In the genomic region with DNA sequence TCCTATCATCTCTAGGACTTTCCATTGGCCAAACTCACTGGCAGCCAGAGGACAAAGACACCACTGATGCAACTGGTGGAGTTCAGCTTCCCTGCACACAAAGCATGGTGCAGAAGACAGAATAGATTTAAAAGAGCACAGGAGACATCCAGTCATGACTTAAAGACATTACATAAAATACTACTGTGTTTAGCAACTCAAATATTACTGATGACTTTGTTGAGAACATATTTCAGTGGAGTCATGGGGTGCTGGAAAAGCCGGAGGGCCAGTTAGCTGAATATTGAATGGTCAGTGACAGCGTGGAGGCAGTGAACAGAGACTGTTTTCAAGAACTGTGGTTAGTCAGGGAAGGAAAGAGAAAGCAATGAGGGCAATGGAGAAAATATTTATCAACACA, we compare ENCODE assay signal across 27 cellular contexts.
"Had no signal": no experiment of that assay in that cellular context is flagged by ENCODE, and none has a peak within 500 bp of the region (broad histone marks: within the 10 kb centered on the region; RNA-seq: fewer than 3 reads in every experiment).

No MANE protein-coding gene starts in this region.

- H3K4me1 Mint-ChIP-seq: stimulated activated effector memory CD8-positive, alpha-beta T cell treated with anti-CD3 and anti-CD28 coated beads, Interleukin-12 subunit alpha, Interleukin-12 subunit beta, amount 100 ng/mL, for 72 hours; stimulated activated memory B cell treated with anti-CD40 and anti-IgM and Interleukin-4, amounts not matched to agents 10 μg/mL and 1 μg/mL and 100 μg/mL, for 72 hours; stimulated activated naive CD8-positive, alpha-beta T cell treated with anti-CD3 and anti-CD28 coated beads, Interleukin-15, amount 100 ng/mL, for 72 hours had no signal

- H3K27me3 ChIP-seq: stomach, suprapubic skin, testis, thyroid gland, tibial artery, tibial nerve, transverse colon, upper lobe of left lung, upper lobe of right lung, uterus, vagina had no signal

- H3K4me3 Mint-ChIP-seq: stimulated activated effector memory CD8-positive, alpha-beta T cell treated with anti-CD3 and anti-CD28 coated beads, Interleukin-12 subunit alpha, Interleukin-12 subunit beta, amount 100 ng/mL, for 72 hours; stimulated activated memory B cell treated with anti-CD40 and anti-IgM and Interleukin-4, amounts not matched to agents 10 μg/mL and 1 μg/mL and 100 μg/mL, for 72 hours; stimulated activated naive B cell treated with anti-CD40 and anti-IgM and Interleukin-4, amounts not matched to agents 10 μg/mL and 1 μg/mL and 100 μg/mL, for 72 hours; stimulated activated naive CD8-positive, alpha-beta T cell treated with anti-CD3 and anti-CD28 coated beads, Interleukin-15, amount 100 ng/mL, for 72 hours; stimulated activated naive CD8-positive, alpha-beta T cell treated with anti-CD3 and anti-CD28 coated beads, Interleukin-15, Interleukin-2, amounts not matched to agents 100 ng/mL and 50 ng/mL, for 24 hours; type B pancreatic cell had no signal

- H3K4me1 ChIP-seq: testis, thyroid gland, tibial artery, transverse colon, upper lobe of left lung, upper lobe of right lung, uterus had no signal

- H3K36me3 Mint-ChIP-seq: stimulated activated effector memory CD8-positive, alpha-beta T cell treated with anti-CD3 and anti-CD28 coated beads, Interleukin-12 subunit alpha, Interleukin-12 subunit beta, amount 100 ng/mL, for 72 hours; stimulated activated memory B cell treated with anti-CD40 and anti-IgM and Interleukin-4, amounts not matched to agents 10 μg/mL and 1 μg/mL and 100 μg/mL, for 72 hours; stimulated activated naive B cell treated with anti-CD40 and anti-IgM and Interleukin-4, amounts not matched to agents 10 μg/mL and 1 μg/mL and 100 μg/mL, for 72 hours; type B pancreatic cell had no signal

- H3K27ac Mint-ChIP-seq: stimulated activated effector memory CD8-positive, alpha-beta T cell treated with anti-CD3 and anti-CD28 coated beads, Interleukin-12 subunit alpha, Interleukin-12 subunit beta, amount 100 ng/mL, for 72 hours; stimulated activated memory B cell treated with anti-CD40 and anti-IgM and Interleukin-4, amounts not matched to agents 10 μg/mL and 1 μg/mL and 100 μg/mL, for 72 hours; stimulated activated naive B cell treated with anti-CD40 and anti-IgM and Interleukin-4, amounts not matched to agents 10 μg/mL and 1 μg/mL and 100 μg/mL, for 72 hours; stimulated activated naive CD8-positive, alpha-beta T cell treated with anti-CD3 and anti-CD28 coated beads, Interleukin-15, Interleukin-2, amounts not matched to agents 100 ng/mL and 50 ng/mL, for 24 hours; type B pancreatic cell had no signal

- H3K9me3 ChIP-seq: stomach, suprapubic skin, testis, thoracic aorta, thyroid gland, tibial artery, tibial nerve, transverse colon, upper lobe of left lung, upper lobe of right lung, uterus, vagina had no signal

- H3K4me3 ChIP-seq: stomach, suprapubic skin, testis, thoracic aorta, thyroid gland, tibial artery, tibial nerve, transverse colon, upper lobe of left lung, upper lobe of right lung, uterus, vagina had no signal

- H3K36me3 ChIP-seq: stomach, suprapubic skin, thoracic aorta, thyroid gland, tibial artery, tibial nerve, transverse colon, upper lobe of left lung, upper lobe of right lung, uterus, vagina had no signal

- H3K9me3 Mint-ChIP-seq: stimulated activated effector memory CD8-positive, alpha-beta T cell treated with anti-CD3 and anti-CD28 coated beads, Interleukin-12 subunit alpha, Interleukin-12 subunit beta, amount 100 ng/mL, for 72 hours; stimulated activated naive CD8-positive, alpha-beta T cell treated with anti-CD3 and anti-CD28 coated beads, Interleukin-15, Interleukin-2, amounts not matched to agents 100 ng/mL and 50 ng/mL, for 24 hours; type B pancreatic cell had no signal

- DNase-seq: stimulated activated CD4-positive, alpha-beta T cell treated with anti-CD3 and anti-CD28 coated beads, Interleukin-2, amount 100 ng/mL, for 48 hours; stimulated activated CD4-positive, alpha-beta T cell treated with anti-CD3 and anti-CD28 coated beads, Interleukin-4, amount 100 ng/mL, for 1 hour; stimulated activated CD4-positive, alpha-beta T cell treated with anti-CD3 and anti-CD28 coated beads, Interleukin-4, amount 100 ng/mL, for 24 hours; stimulated activated CD4-positive, alpha-beta T cell treated with anti-CD3 and anti-CD28 coated beads, Interleukin-4, amount 100 ng/mL, for 4 hours; stimulated activated CD8-positive, alpha-beta memory T cell treated with anti-CD3 and anti-CD28 coated beads, Interleukin-4, amount 100 ng/mL, for 48 hours; stimulated activated naive B cell treated with anti-CD40 and anti-IgM and Interleukin-4, amounts not matched to agents 10 μg/mL and 1 μg/mL and 100 μg/mL, for 72 hours; stimulated activated naive CD4-positive, alpha-beta T cell; stimulated activated naive CD4-positive, alpha-beta T cell treated with Interleukin-2 at 50 U/mL for 16 hours; stimulated activated naive CD8-positive, alpha-beta T cell treated with anti-CD3 and anti-CD28 coated beads, Interleukin-15, amount 100 ng/mL, for 72 hours; stimulated activated naive CD8-positive, alpha-beta T cell treated with anti-CD3 and anti-CD28 coated beads, Interleukin-15, Interleukin-2, amounts not matched to agents 100 U/mL and 50 U/mL, for 24 hours; stomach; substantia nigra; testis; thyroid gland; tibial artery; transverse colon; upper lobe of left lung; upper lobe of right lung; uterus had no signal

- ATAC-seq: stimulated activated effector memory CD8-positive, alpha-beta T cell treated with anti-CD3 and anti-CD28 coated beads, Interleukin-12 subunit alpha, Interleukin-12 subunit beta, amount 100 ng/mL, for 72 hours; stimulated activated memory B cell treated with anti-CD40 and anti-IgM and Interleukin-4, amounts not matched to agents 10 μg/mL and 1 μg/mL and 100 μg/mL, for 72 hours; stimulated activated naive B cell treated with anti-CD40 and anti-IgM and Interleukin-4, amounts not matched to agents 10 μg/mL and 1 μg/mL and 100 μg/mL, for 72 hours; stimulated activated naive CD8-positive, alpha-beta T cell treated with anti-CD3 and anti-CD28 coated beads, Interleukin-15, amount 100 ng/mL, for 72 hours; stimulated activated naive CD8-positive, alpha-beta T cell treated with anti-CD3 and anti-CD28 coated beads, Interleukin-15, Interleukin-2, amounts not matched to agents 100 U/mL and 50 U/mL, for 24 hours; upper lobe of right lung had no signal

- H3K27ac ChIP-seq: stomach, suprapubic skin, testis, thoracic aorta, thyroid gland, tibial artery, tibial nerve, transverse colon, upper lobe of left lung, upper lobe of right lung, uterus, vagina had no signal
